Comparison of ENCODE assay signal across 12 cellular contexts in the genomic region with DNA sequence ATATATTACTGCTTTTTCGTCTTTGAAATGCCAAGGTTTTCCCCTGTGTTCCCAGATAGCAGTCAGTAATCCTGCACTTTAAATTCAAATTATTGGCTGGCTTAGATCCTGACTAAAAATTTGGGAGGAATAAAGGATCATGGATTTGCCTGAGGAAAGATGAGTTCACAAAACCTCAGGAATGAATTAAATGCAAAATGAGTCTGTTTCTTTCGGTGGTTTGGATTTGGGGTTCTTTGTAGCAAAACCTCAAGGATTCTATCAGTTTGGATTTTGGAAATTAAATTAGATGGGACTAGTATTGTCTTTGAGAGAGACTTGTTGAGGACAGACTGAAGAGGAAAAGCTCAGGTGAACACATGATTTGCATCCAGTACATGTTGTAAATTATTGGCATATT.
"Had no signal": no experiment of that assay in that cellular context is flagged by ENCODE, and none has a peak within 500 bp of the region (broad histone marks: within the 10 kb centered on the region; RNA-seq: fewer than 3 reads in every experiment).

No MANE protein-coding gene starts in this region.

- H3K4me3 ChIP-seq: body of pancreas, tibial nerve had no signal

- H3K36me3 ChIP-seq: tibial nerve had no signal

- FAIRE-seq: TTC549 had no signal

- H3K9me3 ChIP-seq: body of pancreas, tibial nerve had no signal

- H3K27ac ChIP-seq: body of pancreas had no signal

- DNase-seq: activated B cell treated with CpG ODN at 0.5 μM for 24 hours; activated CD4-positive, alpha-beta T cell treated with anti-CD3 and anti-CD28 coated beads, Interleukin-2, amount 10 ng/mL, durations not matched to agents 7 days and 5 days; activated T-cell treated with anti-CD3 and anti-CD28 coated beads for 4 hours; body of pancreas; effector memory CD8-positive, alpha-beta T cell; erythroblast; glutamatergic neuron; left colon; nephron progenitor cell; stimulated activated CD4-positive, alpha-beta T cell treated with anti-CD3 and anti-CD28 coated beads, Interleukin-15, amount 100 ng/mL, for 24 hours had no signal

- H3K27me3 ChIP-seq: body of pancreas, tibial nerve had no signal
